27 cellular contexts compared by ENCODE assay signal in genomic region chr11:1227551-1228182, GRCh38. TPM values are rescaled to one million over a fixed set of nuclear protein-coding genes. Genes with fewer than 3 reads are reported as not detected.
DNase-seq lines count a peak whose midpoint lies in the region; FAIRE-seq and TF ChIP-seq lines count a peak whose summit lies in the region.
"Had no signal": no experiment of that assay in that cellular context is flagged by ENCODE, and none has a peak within 500 bp of the region (broad histone marks: within the 10 kb centered on the region; RNA-seq: fewer than 3 reads in every experiment).

No MANE protein-coding gene starts in this region.

- peaks cover 4% of the 10 kb centered on the region for H3K79me1 ChIP-seq in neuronal stem cell (ENCODE audit: low read depth, low read length)

- peak overlapping the region; percentile 80 for H3K23ac ChIP-seq in neuronal stem cell (ENCODE audit: low read depth, low read length, poor library complexity)

- no peak overlapping the region for H4K91ac ChIP-seq in neuronal stem cell (ENCODE audit: low read depth, low read length, poor library complexity)

- H4K8ac ChIP-seq in neuronal stem cell (ENCODE audit: low read depth, low read length) = peak overlapping the region; percentile 82

- intact Hi-C loops in cardiac septum (cut with DNase I) = no loop called here

- H2BK5ac ChIP-seq in neuronal stem cell (ENCODE audit: low read length) = peak overlapping the region; percentile 39

- peak overlapping the region; percentile 87 for H3K18ac ChIP-seq in neuronal stem cell (ENCODE audit: low read length)

- DNase-seq in 8988T (peak; percentile 50), GM12892 (ENCODE audit: insufficient read length) (peak; percentile 25), cardiac septum (ENCODE audit: low spot score) (peak; percentile 61), neuronal stem cell (ENCODE audit: low spot score) (no peak), activated gamma-delta T cell (lab: John Stamatoyannopoulos, UW) (no peak), NCI-H526 (lab: John Stamatoyannopoulos, UW) (no peak), NCI-H1436 treated with DMSO at 0.1 percent for 48 hours (lab: John Stamatoyannopoulos, UW) (no peak)
- DNase-seq in activated T-cell treated with anti-CD3 and anti-CD28 coated beads, Interleukin-2, amount 50 U/mL, for 48 hours = no peak
- DNase-seq: activated CD8-positive, alpha-beta memory T cell treated with anti-CD3 and anti-CD28 coated beads, Interleukin-2, amount 10 ng/mL, durations not matched to agents 7 days and 5 days; activated naive CD8-positive, alpha-beta T cell treated with anti-CD3 and anti-CD28 coated beads, Interleukin-2, amount 10 ng/mL, durations not matched to agents 7 days and 5 days; C1 segment of cervical spinal cord; central memory CD4-positive, alpha-beta T cell; gastrocnemius medialis; hippocampal formation; immature natural killer cell; Karpas-422; MV-4-11; NCI-H1694; NCI-H2171; NCI-H510A treated with DMSO at 0.1 percent for 48 hours; stimulated activated CD4-positive, alpha-beta T cell treated with anti-CD3 and anti-CD28 coated beads, Interleukin-4, amount 100 ng/mL, for 4 hours; substantia nigra had no signal

- WGBS in neuronal stem cell (ENCODE audit: extremely low coverage in 2 of 2, insufficient read length in 2 of 2, insufficient replicate concordance in 1 of 2), 2 donors = no CpG with 5 or more reads among the region's 23 CpGs

- peak overlapping the region; percentile 84 for H3K9ac ChIP-seq in neuronal stem cell (ENCODE audit: low read depth, low read length, poor library complexity)

- FAIRE-seq in GM12892 (lab: Jason Lieb, UNC) = no peak
- FAIRE-seq: urothelium cell line had no signal

- no peak overlapping the region for H2BK120ac ChIP-seq in neuronal stem cell (ENCODE audit: low read depth, low read length)

- no peaks in the 10 kb centered on the region for H3K9me3 ChIP-seq in neuronal stem cell (replicated peaks in 1 of 2; ENCODE audit: control insufficient read depth in 2 of 2, insufficient read depth in 1 of 2, low read depth in 1 of 2, low read length in 2 of 2)
- H3K9me3 ChIP-seq: gastrocnemius medialis, left lung, ovary had no signal

- peak overlapping the region; percentile 38 for H3K14ac ChIP-seq in neuronal stem cell (ENCODE audit: low read length)

- H3K4me2 ChIP-seq in neuronal stem cell (ENCODE audit: insufficient read depth, low read length, poor library complexity, severe bottlenecking) = no peak overlapping the region

- H3K27ac ChIP-seq in neuronal stem cell (replicated peaks; ENCODE audit: low read length) = no peak overlapping the region
- H3K27ac ChIP-seq: gastrocnemius medialis, left lung, ovary had no signal

- H2AK5ac ChIP-seq in neuronal stem cell (ENCODE audit: low read depth, low read length) = peak overlapping the region; percentile 97

- no peak for TF ChIP-seq POLR2A in GM12892 (IDR thresholded peaks at IDR 0.05; ENCODE audit: low read depth, low read length)

- H3K36me3 ChIP-seq in neuronal stem cell (replicated peaks in 1 of 2; ENCODE audit: control insufficient read depth in 2 of 2, insufficient read depth in 2 of 2, low read length in 2 of 2) = no peaks in the 10 kb centered on the region
- H3K36me3 ChIP-seq: gastrocnemius medialis, left lung, ovary had no signal

- H3K4me1 ChIP-seq in neuronal stem cell (ENCODE audit: control insufficient read depth in 2 of 2, insufficient read depth in 1 of 2, low read depth in 1 of 2, low read length in 2 of 2) = peaks cover 0 to 5% of the 10 kb centered on the region in 2 donors
- H3K4me1 ChIP-seq: gastrocnemius medialis, left lung had no signal

- peak overlapping the region; percentile 75 for H2BK15ac ChIP-seq in neuronal stem cell (ENCODE audit: low read length)

- H2AFZ ChIP-seq in neuronal stem cell (ENCODE audit: low read length) = no peak overlapping the region

- H3K4ac ChIP-seq in neuronal stem cell (ENCODE audit: low read length) = peak overlapping the region; percentile 37

- peaks cover 0 to 3% (median 0%) of the 10 kb centered on the region in 3 experiments for H3K27me3 ChIP-seq in neuronal stem cell (ENCODE audit: control insufficient read depth in 3 of 3, insufficient read depth in 3 of 3, low read depth in 1 of 3, low read length in 3 of 3)

- H2BK12ac ChIP-seq in neuronal stem cell (ENCODE audit: low read length) = peak overlapping the region; percentile 90

- H3K4me3 ChIP-seq in neuronal stem cell (ENCODE audit: low read length in 2 of 2) = peak overlapping the region in 1 of 2 donors; percentile 49
- H3K4me3 ChIP-seq: gastrocnemius medialis, left lung, ovary had no signal

RNA-seq across cellular contexts. Expression of gene MUC5B, which starts 4.8 kb away (rescaled TPM):
- 0.02 TPM for polyA plus RNA-seq in GM12892 (2012; ENCODE audit: missing spikeins)
- total RNA-seq in cardiac septum = not detected
- 0.01 TPM for polyA plus RNA-seq in neuronal stem cell (2013, experiment 1 of 2)
- under 0.01 TPM for polyA plus RNA-seq in neuronal stem cell (2013, experiment 2 of 2)
- total RNA-seq: activated CD8-positive, alpha-beta memory T cell treated with anti-CD3 and anti-CD28 coated beads, Interleukin-2, amount 10 ng/mL, durations not matched to agents 7 days and 5 days; activated naive CD8-positive, alpha-beta T cell treated with anti-CD3 and anti-CD28 coated beads, Interleukin-2, amount 10 ng/mL, durations not matched to agents 7 days and 5 days; dermis microvascular lymphatic vessel endothelial cell had no signal
- polyA plus RNA-seq: AG04450, immature natural killer cell had no signal

Comparison
In these comparisons a context has a peak if more than half of its experiments do, and no peak if none do; other contexts are left out.
1. DNase-seq: peak in 8988T (single experiment), GM12892 (single experiment) and cardiac septum (single experiment); none in neuronal stem cell (single experiment), activated gamma-delta T cell (single experiment), NCI-H526 (0 of 2), NCI-H1436 treated with DMSO at 0.1 percent for 48 hours (single experiment) and activated T-cell treated with anti-CD3 and anti-CD28 coated beads, Interleukin-2, amount 50 U/mL, for 48 hours (0 of 2).